ENCODE assay signal across 11 cellular contexts in genomic region chr6:43927525-43928210, GRCh38.
A peak's percentile ranks its signal among the peaks of the same experiment; 100 is the strongest.
DNase-seq lines count a peak whose midpoint lies in the region; ATAC-seq and TF ChIP-seq lines count a peak whose summit lies in the region.
"Had no signal": no experiment of that assay in that cellular context is flagged by ENCODE, and none has a peak within 500 bp of the region (broad histone marks: within the 10 kb centered on the region; RNA-seq: fewer than 3 reads in every experiment).

No MANE protein-coding gene starts in this region.

- H3K36me3 Mint-ChIP-seq in stimulated activated naive CD8-positive, alpha-beta T cell treated with anti-CD3 and anti-CD28 coated beads, Interleukin-15, Interleukin-2, amounts not matched to agents 100 ng/mL and 50 ng/mL, for 24 hours (ENCODE audit: low read depth): no peaks in the 10 kb centered on the region

- no peaks in the 10 kb centered on the region for H3K79me2 ChIP-seq in hepatocyte

- H2AFZ ChIP-seq in hepatocyte: no peak overlapping the region

- H3K27ac ChIP-seq in RWPE2 (ENCODE audit: poor library complexity, severe bottlenecking): peak overlapping the region; percentile 42
- H3K27ac ChIP-seq in hepatocyte: peak overlapping the region; percentile 72
- no peak overlapping the region for H3K27ac ChIP-seq in aorta (ENCODE audit: low read depth in 1 of 2, low read length in 2 of 2)

- no peaks in the 10 kb centered on the region for H3K9me2 ChIP-seq in hepatocyte (replicated peaks; ENCODE audit: insufficient read depth)

- no peaks in the 10 kb centered on the region for H3K27me3 Mint-ChIP-seq in stimulated activated naive CD8-positive, alpha-beta T cell treated with anti-CD3 and anti-CD28 coated beads, Interleukin-15, Interleukin-2, amounts not matched to agents 100 ng/mL and 50 ng/mL, for 24 hours
- peaks cover 13% of the 10 kb centered on the region for H3K27me3 Mint-ChIP-seq in stimulated activated naive CD8-positive, alpha-beta T cell treated with anti-CD3 and anti-CD28 coated beads, Interleukin-15, amount 100 ng/mL, for 72 hours
- H3K27me3 Mint-ChIP-seq: CD4-positive, alpha-beta T cell had no signal

- DNase-seq in stimulated activated naive CD8-positive, alpha-beta T cell treated with anti-CD3 and anti-CD28 coated beads, Interleukin-15, amount 100 ng/mL, for 72 hours: no peak
- DNase-seq in RWPE2 (ENCODE audit: low spot score) (peak; percentile 53), hepatocyte (ENCODE audit: low spot score) (no peak), aorta (peak; percentile 46 to 50), nucleus accumbens (lab: John Stamatoyannopoulos, UW) (no peak)
- DNase-seq in stimulated activated CD8-positive, alpha-beta memory T cell treated with anti-CD3 and anti-CD28 coated beads, Interleukin-4, amount 100 ng/mL, for 48 hours: no peak
- DNase-seq: activated T-cell treated with anti-CD3 and anti-CD28 coated beads for 4 hours; CD4-positive, alpha-beta T cell; hippocampal formation had no signal

- no peak overlapping the region for H3K4me3 Mint-ChIP-seq in stimulated activated naive CD8-positive, alpha-beta T cell treated with anti-CD3 and anti-CD28 coated beads, Interleukin-15, Interleukin-2, amounts not matched to agents 100 ng/mL and 50 ng/mL, for 24 hours
- no peak overlapping the region for H3K4me3 Mint-ChIP-seq in stimulated activated naive CD8-positive, alpha-beta T cell treated with anti-CD3 and anti-CD28 coated beads, Interleukin-15, amount 100 ng/mL, for 72 hours
- H3K4me3 Mint-ChIP-seq: CD4-positive, alpha-beta T cell had no signal

- H3K9me3 Mint-ChIP-seq in stimulated activated naive CD8-positive, alpha-beta T cell treated with anti-CD3 and anti-CD28 coated beads, Interleukin-15, Interleukin-2, amounts not matched to agents 100 ng/mL and 50 ng/mL, for 24 hours: no peaks in the 10 kb centered on the region
- no peaks in the 10 kb centered on the region for H3K9me3 Mint-ChIP-seq in stimulated activated naive CD8-positive, alpha-beta T cell treated with anti-CD3 and anti-CD28 coated beads, Interleukin-15, amount 100 ng/mL, for 72 hours
- H3K9me3 Mint-ChIP-seq: CD4-positive, alpha-beta T cell had no signal

- no peaks in the 10 kb centered on the region for H4K20me1 ChIP-seq in hepatocyte (ENCODE audit: insufficient read depth, poor library complexity, severe bottlenecking)

- H3K4me1 ChIP-seq in RWPE2 (ENCODE audit: insufficient read depth, poor library complexity, severe bottlenecking) (peaks cover 37% of the 10 kb centered on the region), hepatocyte (ENCODE audit: insufficient read depth) (peaks cover 14% of the 10 kb centered on the region), aorta (ENCODE audit: control insufficient read depth in 1 of 2, insufficient read depth in 2 of 2, low read length in 2 of 2) (no peaks in the 10 kb centered on the region)

- no peak overlapping the region for H3K4me2 ChIP-seq in hepatocyte

- no peak for ATAC-seq in stimulated activated naive CD8-positive, alpha-beta T cell treated with anti-CD3 and anti-CD28 coated beads, Interleukin-15, amount 100 ng/mL, for 72 hours
- ATAC-seq in RWPE2 (ENCODE audit: low read depth): peak; percentile 24; the same call in 2 of the 3 replicates
- no peak for ATAC-seq in aorta (ENCODE audit: low FRiP score)
- ATAC-seq in GM19467 (IDR thresholded peaks at IDR 0.05; ENCODE audit: unreplicated experiment): no peak

- H3K9me3 ChIP-seq in RWPE2 (ENCODE audit: severe bottlenecking): no peaks in the 10 kb centered on the region
- no peaks in the 10 kb centered on the region for H3K9me3 ChIP-seq in hepatocyte (ENCODE audit: low read depth)
- no peaks in the 10 kb centered on the region for H3K9me3 ChIP-seq in aorta (ENCODE audit: control insufficient read depth, low read length)

- intact Hi-C loops in aorta (cut with DNase I): no loop called here

- WGBS in hepatocyte (ENCODE audit: low lambda C conversion rate, missing lambda C conversion rate): 61% methylated on average over 4 of the region's 4 CpGs
- 83 to 86% methylated on average over 4 of the region's 4 CpGs for WGBS in aorta, 2 donors

- H3K27ac Mint-ChIP-seq in stimulated activated naive CD8-positive, alpha-beta T cell treated with anti-CD3 and anti-CD28 coated beads, Interleukin-15, Interleukin-2, amounts not matched to agents 100 ng/mL and 50 ng/mL, for 24 hours: peak overlapping the region; percentile 76
- peak overlapping the region in 1 of 2 donors; percentile 93 for H3K27ac Mint-ChIP-seq in stimulated activated naive CD8-positive, alpha-beta T cell treated with anti-CD3 and anti-CD28 coated beads, Interleukin-15, amount 100 ng/mL, for 72 hours
- H3K27ac Mint-ChIP-seq: CD4-positive, alpha-beta T cell had no signal

- H3K27me3 ChIP-seq in RWPE2 (ENCODE audit: insufficient read depth, poor library complexity, severe bottlenecking) (no peaks in the 10 kb centered on the region), hepatocyte (no peaks in the 10 kb centered on the region), aorta (ENCODE audit: control insufficient read depth in 1 of 2, insufficient read depth in 2 of 2, low read length in 1 of 2) (no peaks in the 10 kb centered on the region)

- no peaks in the 10 kb centered on the region for H3K36me3 ChIP-seq in RWPE2 (ENCODE audit: low read depth)
- H3K36me3 ChIP-seq in hepatocyte (replicated peaks; ENCODE audit: insufficient read depth, low read depth): no peaks in the 10 kb centered on the region
- H3K36me3 ChIP-seq in aorta (ENCODE audit: control insufficient read depth in 1 of 2, insufficient read depth in 2 of 2, low read length in 1 of 2): no peaks in the 10 kb centered on the region

- H3K4me3 ChIP-seq in RWPE2 (ENCODE audit: severe bottlenecking) (no peak overlapping the region), hepatocyte (no peak overlapping the region), aorta (ENCODE audit: low read length in 2 of 2) (no peak overlapping the region)

- peaks cover 43% of the 10 kb centered on the region for H3K4me1 Mint-ChIP-seq in stimulated activated naive CD8-positive, alpha-beta T cell treated with anti-CD3 and anti-CD28 coated beads, Interleukin-15, Interleukin-2, amounts not matched to agents 100 ng/mL and 50 ng/mL, for 24 hours (ENCODE audit: low read depth)
- H3K4me1 Mint-ChIP-seq in stimulated activated naive CD8-positive, alpha-beta T cell treated with anti-CD3 and anti-CD28 coated beads, Interleukin-15, amount 100 ng/mL, for 72 hours: peaks cover 50% of the 10 kb centered on the region

- TF ChIP-seq CTCF in RWPE2 (IDR thresholded peaks at IDR 0.05; ENCODE audit: poor library complexity, severe bottlenecking) (no peak), hepatocyte (IDR thresholded peaks at IDR 0.05; ENCODE audit: poor library complexity) (no peak)

Comparison
In these comparisons a context has a peak if more than half of its experiments do, and no peak if none do; other contexts are left out.
1. DNase-seq: peak in RWPE2 (single experiment) and aorta (2 of 2); none in stimulated activated naive CD8-positive, alpha-beta T cell treated with anti-CD3 and anti-CD28 coated beads, Interleukin-15, amount 100 ng/mL, for 72 hours (0 of 2), hepatocyte (single experiment), nucleus accumbens (0 of 56) and stimulated activated CD8-positive, alpha-beta memory T cell treated with anti-CD3 and anti-CD28 coated beads, Interleukin-4, amount 100 ng/mL, for 48 hours (single experiment).
2. H3K27ac ChIP-seq: peak in RWPE2 (single experiment) and hepatocyte (single experiment); none in aorta (0 of 2).